Comparison of ENCODE assay signal across 8 cellular contexts in the genomic region with DNA sequence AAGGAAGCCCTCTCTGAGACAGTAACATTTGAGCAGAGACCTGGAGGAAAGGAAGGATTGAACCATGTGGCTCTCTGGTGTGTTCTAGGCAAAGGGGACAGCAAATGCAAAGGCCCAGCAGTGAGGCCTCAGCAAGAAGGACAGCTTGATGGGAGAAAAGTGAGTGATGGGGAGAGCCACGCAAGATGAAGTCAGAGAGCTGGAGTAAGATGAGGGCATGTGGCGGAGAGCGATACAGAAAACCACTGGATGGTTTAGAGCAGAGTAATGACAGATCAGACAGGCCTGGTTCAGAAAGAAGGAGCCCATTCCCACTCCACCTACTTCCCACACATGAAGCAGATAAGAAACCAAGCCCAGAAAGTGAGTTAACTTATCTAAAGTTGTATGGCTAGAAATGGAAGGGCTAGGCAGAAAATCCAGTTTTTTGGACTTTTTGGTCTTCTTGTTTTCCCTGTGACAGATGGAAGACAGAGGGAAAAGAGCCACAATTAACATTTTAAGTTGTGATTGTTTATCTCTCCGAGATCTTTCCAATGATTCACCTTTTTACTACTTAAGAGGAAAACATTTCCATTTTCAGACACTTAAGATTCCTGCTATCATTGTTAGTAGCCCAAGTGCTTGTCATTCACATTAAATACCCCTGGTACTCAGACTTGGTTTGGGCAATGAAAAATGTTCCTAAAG. TPM values are rescaled to one million over a fixed set of nuclear protein-coding genes. Genes with fewer than 3 reads are reported as not detected.
DNase-seq lines count a peak whose midpoint lies in the region; ATAC-seq, FAIRE-seq and TF ChIP-seq lines count a peak whose summit lies in the region.

No MANE protein-coding gene starts in this region.

- TF ChIP-seq CTCF in AG09309 (IDR thresholded peaks at IDR 0.05; ENCODE audit: control insufficient read depth, insufficient read depth, low read depth, low read length, missing control alignments) (no peak), bronchial epithelial cell (IDR thresholded peaks at IDR 0.05; ENCODE audit: insufficient read depth, low read length, severe bottlenecking) (no peak)

- peak overlapping the region; percentile 75 for H3K4me3 ChIP-seq in AG09309 (ENCODE audit: control insufficient read depth, low read depth, low read length)
- H3K4me3 ChIP-seq in bronchial epithelial cell (ENCODE audit: low read depth, low read length) = no peak overlapping the region

- FAIRE-seq in bronchial epithelial cell (lab: Jason Lieb, UNC) = no peak

- no peaks in the 10 kb centered on the region for H3K36me3 ChIP-seq in bronchial epithelial cell (ENCODE audit: control insufficient read depth, insufficient read depth, low read length)

- peak overlapping the region; percentile 70 to 97 (median 87) for H3K4me3 Mint-ChIP-seq in IgD-negative memory B cell
- peak overlapping the region; percentile 80 to 94 (median 88) for H3K4me3 Mint-ChIP-seq in naive B cell

- no peak for ATAC-seq in naive B cell (ENCODE audit: low read depth in 2 of 2)
- ATAC-seq in left lobe of liver = no peak

- H3K9me3 Mint-ChIP-seq in IgD-negative memory B cell = no peaks in the 10 kb centered on the region
- peaks cover 0 to 12% (median 6%) of the 10 kb centered on the region in 7 donors for H3K9me3 Mint-ChIP-seq in naive B cell

- peaks cover 5 to 14% (median 10%) of the 10 kb centered on the region in 3 donors for H3K4me1 Mint-ChIP-seq in IgD-negative memory B cell
- H3K4me1 Mint-ChIP-seq in naive B cell = peaks cover 11% of the 10 kb centered on the region in 3 donors

- H3K27me3 ChIP-seq in bronchial epithelial cell (ENCODE audit: control insufficient read depth, insufficient read depth, low read length) = peaks cover 3% of the 10 kb centered on the region

- peak overlapping the region in 2 of 3 donors; percentile 61 to 89 for H3K27ac Mint-ChIP-seq in IgD-negative memory B cell
- H3K27ac Mint-ChIP-seq in naive B cell = peak overlapping the region in 5 of 6 donors; percentile 85 to 94 (median 87)

- H3K27me3 Mint-ChIP-seq in IgD-negative memory B cell (peaks cover 2% of the 10 kb centered on the region), naive B cell (peaks cover 0 to 26% (median 4%) of the 10 kb centered on the region in 3 donors)

- no peaks in the 10 kb centered on the region for H3K36me3 Mint-ChIP-seq in IgD-negative memory B cell
- H3K36me3 Mint-ChIP-seq in naive B cell = no peaks in the 10 kb centered on the region

- DNase-seq in AG09309 (ENCODE audit: low read depth) (no peak), bronchial epithelial cell (ENCODE audit: low read depth) (peak; percentile 13), naive B cell (no peak), left lobe of liver (ENCODE audit: low spot score) (no peak), NCI-H2227 treated with DMSO at 0.1 percent for 48 hours (lab: John Stamatoyannopoulos, UW) (no peak), NCI-H226 (no peak)
- DNase-seq in activated CD4-positive, alpha-beta T cell treated with anti-CD3 and anti-CD28 coated beads for 4 hours = no peak

RNA-seq across cellular contexts. Expression of gene SNPH, which starts 0.7 kb away (rescaled TPM):
- polyA plus RNA-seq in IgD-negative memory B cell = 1.3 TPM
- total RNA-seq in bronchial epithelial cell = 1.7 and 1.8 TPM in 2 replicates
- polyA plus RNA-seq in naive B cell (ENCODE audit: low read depth in 6 of 6) = under 1 TPM in 5 of 6 donors, not detected in 1; 0.31 to 0.37 (median 0.35) TPM
- 0.20 TPM for total RNA-seq in left lobe of liver

RNA-seq across cellular contexts. Expression of gene RAD21L1, which starts 39.5 kb away (rescaled TPM):
- not detected for polyA plus RNA-seq in IgD-negative memory B cell
- total RNA-seq in bronchial epithelial cell = under 0.01 TPM in 1 of 2 replicates, not detected in the other
- polyA plus RNA-seq in naive B cell (ENCODE audit: low read depth in 6 of 6) = not detected
- not detected for total RNA-seq in left lobe of liver
